Comparison of ENCODE assay signal across 8 cellular contexts in genomic region chr16:3123986-3124886, GRCh38. TPM values are rescaled to one million over a fixed set of nuclear protein-coding genes. Genes with fewer than 3 reads are reported as not detected.
DNase-seq lines count a peak whose midpoint lies in the region; ATAC-seq and TF ChIP-seq lines count a peak whose summit lies in the region.

No MANE protein-coding gene starts in this region.

- peak; percentile 42 for TF ChIP-seq POLR2A in NB4 (IDR thresholded peaks at IDR 0.05; ENCODE audit: extremely low read depth, insufficient read length)

- H3K27me3 ChIP-seq in thymus (ENCODE audit: control insufficient read depth, insufficient read depth) = no peaks in the 10 kb centered on the region

- peak overlapping the region; percentile 95 for H3K4me3 Mint-ChIP-seq in osteocyte (ENCODE audit: unreplicated experiment)

- H3K36me3 Mint-ChIP-seq in osteocyte (ENCODE audit: unreplicated experiment) = no peaks in the 10 kb centered on the region

- peak overlapping the region; percentile 95 for H3K27ac Mint-ChIP-seq in osteocyte (ENCODE audit: unreplicated experiment)

- DNase-seq in GM10266 (ENCODE audit: extremely low spot score) (peak; percentile 96), NB4 (ENCODE audit: low read depth) (peak; percentile 96), SK-N-DZ (ENCODE audit: low spot score) (peak; percentile 97), glomerular visceral epithelial cell (ENCODE audit: extremely low spot score) (peak; percentile 93), osteocyte (ENCODE audit: extremely low spot score, unreplicated experiment) (peak; percentile 98)
- peak; percentile 98 for DNase-seq in activated naive CD4-positive, alpha-beta T cell treated with anti-CD3 and anti-CD28 coated beads, Interleukin-2, amount 50 U/mL, for 16 hours

- under 1% methylated on average over 72 of the region's 72 CpGs for WGBS in thymus

- H3K4me1 ChIP-seq in thymus (ENCODE audit: control insufficient read depth, insufficient read depth, low read length) = peaks cover 16% of the 10 kb centered on the region

- H3K9me3 Mint-ChIP-seq in osteocyte (ENCODE audit: unreplicated experiment) = no peaks in the 10 kb centered on the region

- H3K27me3 Mint-ChIP-seq in osteocyte (ENCODE audit: unreplicated experiment) = no peaks in the 10 kb centered on the region

- H3K36me3 ChIP-seq in thymus (ENCODE audit: control insufficient read depth, insufficient read depth) = peaks cover 9% of the 10 kb centered on the region

- H3K4me1 Mint-ChIP-seq in osteocyte (ENCODE audit: unreplicated experiment) = peaks cover 18% of the 10 kb centered on the region

- ATAC-seq in HG02571 (IDR thresholded peaks at IDR 0.05; ENCODE audit: unreplicated experiment) = peak; percentile 88

- peaks cover 2% of the 10 kb centered on the region for H3K9me3 ChIP-seq in thymus (ENCODE audit: control insufficient read depth)

- TF ChIP-seq CTCF in GM10266 (IDR thresholded peaks at IDR 0.05; ENCODE audit: control insufficient read depth, insufficient read depth, low read depth, missing control alignments) = peak; percentile 48
- peak; percentile 4 for TF ChIP-seq CTCF in NB4 (IDR thresholded peaks at IDR 0.05; ENCODE audit: low read depth, low read length)
- TF ChIP-seq CTCF in osteocyte (IDR thresholded peaks at IDR 0.05) = peak; percentile 27

- H3K4me3 ChIP-seq in NB4 (ENCODE audit: low read depth, low read length) = peak overlapping the region; percentile 71
- peak overlapping the region; percentile 69 for H3K4me3 ChIP-seq in thymus (ENCODE audit: low read length)

- peak overlapping the region; percentile 94 for H3K27ac ChIP-seq in thymus (ENCODE audit: low read depth)

RNA-seq across cellular contexts. Expression of gene ZNF213, which starts 10.6 kb away (rescaled TPM):
- 6.1 and 7.0 TPM in 2 replicates for polyA plus RNA-seq in SK-N-DZ (2014; cell fraction: cytosol; rRNA removed)
- polyA plus RNA-seq in SK-N-DZ (2014; cell fraction: nucleus; rRNA removed) = 7.0 and 9.3 TPM in 2 replicates
- total RNA-seq in osteocyte = 13.4 and 14.3 TPM in 2 replicates
- polyA plus RNA-seq in thymus = 5.2 TPM

RNA-seq across cellular contexts. Expression of gene ZNF205, which starts 11.8 kb away (rescaled TPM):
- polyA plus RNA-seq in SK-N-DZ (2014; cell fraction: cytosol; rRNA removed) = 20.0 and 28.5 TPM in 2 replicates
- polyA plus RNA-seq in SK-N-DZ (2014; cell fraction: nucleus; rRNA removed) = 26.1 and 28.8 TPM in 2 replicates
- 14.8 and 15.9 TPM in 2 replicates for total RNA-seq in osteocyte
- 9.3 TPM for polyA plus RNA-seq in thymus

RNA-seq across cellular contexts. Expression of gene ZSCAN10, which starts 25.1 kb away (rescaled TPM):
- not detected in 2 replicates for polyA plus RNA-seq in SK-N-DZ (2014; cell fraction: cytosol; rRNA removed)
- 0.69 TPM in 1 of 2 replicates, not detected in the other for polyA plus RNA-seq in SK-N-DZ (2014; cell fraction: nucleus; rRNA removed)
- total RNA-seq in osteocyte = not detected in 2 replicates
- 0.11 TPM for polyA plus RNA-seq in thymus

RNA-seq across cellular contexts. Expression of gene IL32, which starts 58.8 kb away (rescaled TPM):
- polyA plus RNA-seq in SK-N-DZ (2014; cell fraction: cytosol; rRNA removed) = not detected in 2 replicates
- not detected in 2 replicates for polyA plus RNA-seq in SK-N-DZ (2014; cell fraction: nucleus; rRNA removed)
- 8.8 and 13.2 TPM in 2 replicates for total RNA-seq in osteocyte
- polyA plus RNA-seq in thymus = 343 TPM

Comparison
In these comparisons a context has a peak if more than half of its experiments do, and no peak if none do; other contexts are left out.
1. Peak in every context shown above with its lines: DNase-seq, ATAC-seq, H3K4me3 ChIP-seq and H3K27ac ChIP-seq.